1 cellular context compared by ENCODE assay signal in the genomic region with DNA sequence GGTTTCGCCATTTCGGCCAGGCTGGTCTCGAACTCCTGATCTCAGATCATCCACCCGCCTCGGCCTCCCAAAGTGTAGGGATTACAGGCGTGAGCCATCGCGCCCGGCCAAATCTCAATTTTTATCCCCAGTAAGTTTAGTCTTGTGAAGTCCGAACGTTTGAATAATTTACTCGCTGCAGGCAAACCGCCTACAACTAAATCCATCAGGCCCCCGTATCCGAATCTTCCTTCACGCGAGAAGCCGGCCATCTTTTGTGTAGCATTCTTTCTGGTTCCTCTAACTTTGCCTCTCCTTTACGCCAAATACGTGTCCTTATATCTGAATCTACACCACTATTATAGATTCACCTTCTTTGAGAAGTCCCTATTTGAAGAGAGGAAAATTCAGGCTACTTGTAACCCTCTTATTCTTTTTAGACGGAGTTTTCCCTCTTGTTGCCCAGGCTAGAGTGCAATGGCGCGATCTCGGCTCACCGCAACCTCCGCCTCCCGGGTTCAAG.
TF ChIP-seq lines count a peak whose summit lies in the region.

No MANE protein-coding gene starts in this region.

TF ChIP-seq in HepG2, 621 proteins besides CTCF, POLR2A, EP300 and RAD21:
- no peak for TF ChIP-seq ZMYM4 (CRISPR knock-in tag; IDR thresholded peaks at IDR 0.05)
- TF ChIP-seq ZBTB1 (CRISPR knock-in tag; IDR thresholded peaks at IDR 0.05; ENCODE audit: borderline replicate concordance) = no peak
- TF ChIP-seq ZNF335 (CRISPR knock-in tag; IDR thresholded peaks at IDR 0.05) = peak; percentile 97
- 0 out of 2 replicates have a peak, but pooled peaks have one; percentile 5 for TF ChIP-seq ZNF124 (CRISPR knock-in tag; IDR thresholded peaks at IDR 0.05)
- TF ChIP-seq ZBTB3 (CRISPR knock-in tag; IDR thresholded peaks at IDR 0.05; ENCODE audit: borderline replicate concordance, low read depth) = 0 out of 2 replicates have a peak, but pooled peaks have one; percentile 20
- TF ChIP-seq ATRX (CRISPR knock-in tag; IDR thresholded peaks at IDR 0.05; ENCODE audit: borderline replicate concordance) = no peak
- TF ChIP-seq STAG1 (CRISPR knock-in tag; IDR thresholded peaks at IDR 0.05) = no peak
- no peak for TF ChIP-seq CCDC6 (CRISPR knock-in tag; IDR thresholded peaks at IDR 0.05)
- TF ChIP-seq ARNTL (CRISPR knock-in tag; IDR thresholded peaks at IDR 0.05) = 0 out of 2 replicates have a peak, but pooled peaks have one; percentile 26
- TF ChIP-seq, protein P1, sequence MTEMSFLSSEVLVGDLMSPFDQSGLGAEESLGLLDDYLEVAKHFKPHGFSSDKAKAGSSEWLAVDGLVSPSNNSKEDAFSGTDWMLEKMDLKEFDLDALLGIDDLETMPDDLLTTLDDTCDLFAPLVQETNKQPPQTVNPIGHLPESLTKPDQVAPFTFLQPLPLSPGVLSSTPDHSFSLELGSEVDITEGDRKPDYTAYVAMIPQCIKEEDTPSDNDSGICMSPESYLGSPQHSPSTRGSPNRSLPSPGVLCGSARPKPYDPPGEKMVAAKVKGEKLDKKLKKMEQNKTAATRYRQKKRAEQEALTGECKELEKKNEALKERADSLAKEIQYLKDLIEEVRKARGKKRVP (CRISPR knock-in tag; IDR thresholded peaks at IDR 0.05) = peak in 1 of 2 experiments; percentile 24; a peak in 1 of 4 replicates
- peak; percentile 90 for TF ChIP-seq CHD2 (IDR thresholded peaks at IDR 0.05; ENCODE audit: low read depth, low read length)
- peak; percentile 40; the same call in 1 of the 2 replicates for TF ChIP-seq ZNF782 (CRISPR knock-in tag; IDR thresholded peaks at IDR 0.05; ENCODE audit: borderline replicate concordance)
- peak; percentile 30; the same call in 1 of the 2 replicates for TF ChIP-seq NFIC (IDR thresholded peaks at IDR 0.05; ENCODE audit: low read length)
- TF ChIP-seq CREB1 (IDR thresholded peaks at IDR 0.05) = no peak
- peak; percentile 4; the same call in 1 of the 2 replicates for TF ChIP-seq CREB1 (CRISPR knock-in tag; IDR thresholded peaks at IDR 0.05)
- peak; percentile 2; the same call in 1 of the 2 replicates for TF ChIP-seq ZNF33A (CRISPR knock-in tag; IDR thresholded peaks at IDR 0.05; ENCODE audit: borderline replicate concordance)
- no peak for TF ChIP-seq TAF1 (CRISPR knock-in tag; IDR thresholded peaks at IDR 0.05)
- 0 out of 2 replicates have a peak, but pooled peaks have one; percentile 22 for TF ChIP-seq HOXA9 (CRISPR knock-in tag; IDR thresholded peaks at IDR 0.05; ENCODE audit: borderline replicate concordance)
- TF ChIP-seq ZNF605 (CRISPR knock-in tag; IDR thresholded peaks at IDR 0.05) = peak; percentile 13; the same call in 1 of the 2 replicates
- TF ChIP-seq NCOA1 (CRISPR knock-in tag; IDR thresholded peaks at IDR 0.05) = 0 out of 2 replicates have a peak, but pooled peaks have one; percentile 36
- no peak for TF ChIP-seq POGZ (CRISPR knock-in tag; IDR thresholded peaks at IDR 0.05)
- TF ChIP-seq HBP1 (CRISPR knock-in tag; IDR thresholded peaks at IDR 0.05; ENCODE audit: low read depth) = 0 out of 2 replicates have a peak, but pooled peaks have one; percentile 8
- TF ChIP-seq ZNF780A (CRISPR knock-in tag; IDR thresholded peaks at IDR 0.05) = peak; percentile 48; the same call in 1 of the 2 replicates
- TF ChIP-seq ZNF30 (CRISPR knock-in tag; IDR thresholded peaks at IDR 0.05) = 0 out of 2 replicates have a peak, but pooled peaks have one; percentile 10
- TF ChIP-seq ZNF543 (CRISPR knock-in tag; IDR thresholded peaks at IDR 0.05) = 0 out of 2 replicates have a peak, but pooled peaks have one; percentile 47
- TF ChIP-seq YY1 (IDR thresholded peaks at IDR 0.05; ENCODE audit: insufficient read depth, insufficient replicate concordance, low read depth, low read length) = peak; percentile 85
- peak; percentile 24; the same call in 1 of the 2 replicates for TF ChIP-seq NFRKB (IDR thresholded peaks at IDR 0.05)
- TF ChIP-seq, protein P2, sequence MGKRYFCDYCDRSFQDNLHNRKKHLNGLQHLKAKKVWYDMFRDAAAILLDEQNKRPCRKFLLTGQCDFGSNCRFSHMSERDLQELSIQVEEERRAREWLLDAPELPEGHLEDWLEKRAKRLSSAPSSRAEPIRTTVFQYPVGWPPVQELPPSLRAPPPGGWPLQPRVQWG (CRISPR knock-in tag; IDR thresholded peaks at IDR 0.05; ENCODE audit: borderline replicate concordance, low read depth) = no peak
